ENCODE assay signal across 1 cellular context in the genomic region with DNA sequence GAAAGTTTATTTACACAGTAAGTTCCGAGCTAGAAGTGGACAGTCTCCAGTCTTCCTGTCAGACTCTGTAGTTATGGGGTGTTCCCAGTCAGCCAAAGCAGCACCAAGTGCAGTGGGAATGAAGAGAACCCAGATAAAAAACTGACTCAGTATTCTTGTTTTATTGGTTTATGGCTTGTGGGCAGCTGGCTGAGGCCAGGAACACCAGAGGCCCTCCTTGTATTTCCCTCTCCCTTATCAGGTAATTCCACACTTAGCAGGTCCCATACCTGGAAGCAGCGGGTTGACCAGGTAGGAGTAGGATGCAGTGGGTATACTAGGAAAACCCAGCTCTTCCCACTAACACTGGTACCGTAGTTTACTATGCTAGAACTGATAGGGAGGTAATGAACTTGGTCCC.
TF ChIP-seq lines count a peak whose summit lies in the region.

No MANE protein-coding gene starts in this region.

TF ChIP-seq in HepG2, 621 proteins besides CTCF, POLR2A, EP300 and RAD21:
- TF ChIP-seq NCOA5 (CRISPR knock-in tag; IDR thresholded peaks at IDR 0.05) (no peak), NR2F2 (IDR thresholded peaks at IDR 0.05; ENCODE audit: borderline replicate concordance, low read depth) (no peak), SP1 (IDR thresholded peaks at IDR 0.05) (no peak), SP1 (CRISPR knock-in tag; IDR thresholded peaks at IDR 0.05) (no peak), TEAD2 (CRISPR knock-in tag; IDR thresholded peaks at IDR 0.05) (no peak), ZFP62 (CRISPR knock-in tag; IDR thresholded peaks at IDR 0.05) (no peak), MAFF (IDR thresholded peaks at IDR 0.05; ENCODE audit: low read depth, low read length) (no peak), HNRNPUL1 (IDR thresholded peaks at IDR 0.05; ENCODE audit: low read depth, low read length) (no peak), SMYD3 (CRISPR knock-in tag; IDR thresholded peaks at IDR 0.05) (no peak), ZNF124 (CRISPR knock-in tag; IDR thresholded peaks at IDR 0.05) (no peak), SIN3B (IDR thresholded peaks at IDR 0.05; ENCODE audit: low read length) (no peak), NR2F6 (IDR thresholded peaks at IDR 0.05) (no peak), NR2F6 (CRISPR knock-in tag; IDR thresholded peaks at IDR 0.05) (no peak), HMG20A (CRISPR knock-in tag; IDR thresholded peaks at IDR 0.05; ENCODE audit: borderline replicate concordance) (no peak), SP4 (CRISPR knock-in tag; IDR thresholded peaks at IDR 0.05) (no peak), SCMH1 (CRISPR knock-in tag; IDR thresholded peaks at IDR 0.05; ENCODE audit: borderline replicate concordance) (no peak), ZNF543 (CRISPR knock-in tag; IDR thresholded peaks at IDR 0.05) (no peak)
- TF ChIP-seq, protein P1, sequence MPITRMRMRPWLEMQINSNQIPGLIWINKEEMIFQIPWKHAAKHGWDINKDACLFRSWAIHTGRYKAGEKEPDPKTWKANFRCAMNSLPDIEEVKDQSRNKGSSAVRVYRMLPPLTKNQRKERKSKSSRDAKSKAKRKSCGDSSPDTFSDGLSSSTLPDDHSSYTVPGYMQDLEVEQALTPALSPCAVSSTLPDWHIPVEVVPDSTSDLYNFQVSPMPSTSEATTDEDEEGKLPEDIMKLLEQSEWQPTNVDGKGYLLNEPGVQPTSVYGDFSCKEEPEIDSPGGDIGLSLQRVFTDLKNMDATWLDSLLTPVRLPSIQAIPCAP (CRISPR knock-in tag; IDR thresholded peaks at IDR 0.05; ENCODE audit: low read depth) = no peak
- TF ChIP-seq, protein P2, sequence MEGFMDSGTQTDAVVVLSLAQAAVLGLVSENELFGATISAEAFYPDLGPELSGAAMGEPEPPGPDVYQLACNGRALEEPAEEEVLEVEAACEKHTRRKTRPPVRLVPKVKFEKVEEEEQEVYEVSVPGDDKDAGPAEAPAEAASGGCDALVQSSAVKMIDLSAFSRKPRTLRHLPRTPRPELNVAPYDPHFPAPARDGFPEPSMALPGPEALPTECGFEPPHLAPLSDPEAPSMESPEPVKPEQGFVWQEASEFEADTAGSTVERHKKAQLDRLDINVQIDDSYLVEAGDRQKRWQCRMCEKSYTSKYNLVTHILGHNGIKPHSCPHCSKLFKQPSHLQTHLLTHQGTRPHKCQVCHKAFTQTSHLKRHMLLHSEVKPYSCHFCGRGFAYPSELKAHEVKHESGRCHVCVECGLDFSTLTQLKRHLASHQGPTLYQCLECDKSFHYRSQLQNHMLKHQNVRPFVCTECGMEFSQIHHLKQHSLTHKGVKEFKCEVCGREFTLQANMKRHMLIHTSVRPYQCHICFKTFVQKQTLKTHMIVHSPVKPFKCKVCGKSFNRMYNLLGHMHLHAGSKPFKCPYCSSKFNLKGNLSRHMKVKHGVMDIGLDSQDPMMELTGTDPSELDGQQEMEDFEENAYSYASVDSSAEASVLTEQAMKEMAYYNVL (CRISPR knock-in tag; IDR thresholded peaks at IDR 0.05; ENCODE audit: borderline replicate concordance) = no peak
TF ChIP-seq in HepG2: peak in this region for 0.
